In genomic region chr10:48194830-48195229, GRCh38 we compare ENCODE assay signal across 29 cellular contexts.
DNase-seq lines count a peak whose midpoint lies in the region; ATAC-seq, FAIRE-seq and TF ChIP-seq lines count a peak whose summit lies in the region.
"Had no signal": no experiment of that assay in that cellular context is flagged by ENCODE, and none has a peak within 500 bp of the region (broad histone marks: within the 10 kb centered on the region; RNA-seq: fewer than 3 reads in every experiment).

No MANE protein-coding gene starts in this region.

- no peaks in the 10 kb centered on the region for H3K9me2 ChIP-seq in Karpas-422 (replicated peaks; ENCODE audit: insufficient read depth, low read length)

- no peaks in the 10 kb centered on the region for H3K9me3 Mint-ChIP-seq in CD4-positive, alpha-beta T cell
- H3K9me3 Mint-ChIP-seq: CD4-positive, alpha-beta memory T cell had no signal

- H3K9me3 ChIP-seq in Karpas-422 (ENCODE audit: low read length) (no peaks in the 10 kb centered on the region), duodenal mucosa (ENCODE audit: control insufficient read depth in 1 of 2, low read length in 2 of 2) (no peaks in the 10 kb centered on the region)
- no peaks in the 10 kb centered on the region for H3K9me3 ChIP-seq in CD4-positive, alpha-beta T cell (ENCODE audit: control insufficient read depth, low read length)

- H3K36me3 Mint-ChIP-seq in CD4-positive, alpha-beta T cell (ENCODE audit: low read depth): no peaks in the 10 kb centered on the region
- H3K36me3 Mint-ChIP-seq: activated naive CD8-positive, alpha-beta T cell; CD4-positive, alpha-beta memory T cell; naive thymus-derived CD4-positive, alpha-beta T cell; WTC11 had no signal

- no peaks in the 10 kb centered on the region for H4K20me1 ChIP-seq in Karpas-422 (ENCODE audit: insufficient read depth, low read depth, low read length)

- H3K4me2 ChIP-seq in Karpas-422 (ENCODE audit: low read depth, low read length, poor library complexity, severe bottlenecking): no peak overlapping the region

- H3K27ac Mint-ChIP-seq in CD4-positive, alpha-beta T cell: no peak overlapping the region
- H3K27ac Mint-ChIP-seq: activated naive CD8-positive, alpha-beta T cell; CD4-positive, alpha-beta memory T cell; dendritic cell treated with granulocyte-macrophage colony-stimulating factor and Interleukin-4, amounts not matched to agents 40 ng/mL and 50 ng/mL, for 4 days; naive thymus-derived CD4-positive, alpha-beta T cell; stimulated activated naive CD8-positive, alpha-beta T cell treated with anti-CD3 and anti-CD28 coated beads, Interleukin-15, amount 100 ng/mL, for 72 hours; WTC11 had no signal

- POLR2A ChIA-PET in CD4-positive, alpha-beta T cell (lab: Charles Lee): no interaction called here

- TF ChIP-seq CTCF in CD4-positive, alpha-beta T cell (IDR thresholded peaks at IDR 0.05): no peak

- H3K27ac ChIP-seq in Karpas-422 (ENCODE audit: low read length) (no peak overlapping the region), duodenal mucosa (ENCODE audit: low read depth, low read length) (peak overlapping the region; percentile 4)
- H3K27ac ChIP-seq in CD4-positive, alpha-beta T cell (ENCODE audit: low read depth, low read length): no peak overlapping the region

- no peak overlapping the region for H2AFZ ChIP-seq in Karpas-422 (ENCODE audit: low read length)

- DNase-seq in DMS53 (lab: John Stamatoyannopoulos, UW) (peak; percentile 96), Karpas-422 (peak; percentile 12), myocyte (ENCODE audit: low read depth) (peak; percentile 10), frontal cortex (ENCODE audit: low spot score in 2 of 2) (no peak)
- no peak for DNase-seq in CD4-positive, alpha-beta T cell
- DNase-seq: activated CD4-positive, alpha-beta T cell treated with anti-CD3 and anti-CD28 coated beads, Interleukin-2, amount 50 U/mL, for 48 hours; activated CD8-positive, alpha-beta memory T cell treated with anti-CD3 and anti-CD28 coated beads, Interleukin-2, amount 50 U/mL, for 4 hours; caudate nucleus; CD4-positive, alpha-beta memory T cell; GOT3; mesenchymal stem cell; naive thymus-derived CD4-positive, alpha-beta T cell; NCI-H1092; NCI-H1930; NCI-H2227 treated with DMSO at 0.1 percent for 48 hours; NCI-H774; occipital lobe; right cardiac atrium; stimulated activated CD4-positive, alpha-beta T cell treated with anti-CD3 and anti-CD28 coated beads, Interleukin-15, amount 100 ng/mL, for 24 hours; stimulated activated naive CD8-positive, alpha-beta T cell treated with anti-CD3 and anti-CD28 coated beads, Interleukin-15, amount 100 ng/mL, for 72 hours; trophoblast cell had no signal

- H3K4me1 ChIP-seq in Karpas-422 (ENCODE audit: low read length) (no peaks in the 10 kb centered on the region), duodenal mucosa (ENCODE audit: control insufficient read depth in 1 of 2, insufficient read depth in 2 of 2, low read length in 2 of 2) (peaks cover 5 to 11% of the 10 kb centered on the region in 2 donors)

- no peaks in the 10 kb centered on the region for H3K27me3 Mint-ChIP-seq in CD4-positive, alpha-beta T cell
- H3K27me3 Mint-ChIP-seq: dendritic cell treated with granulocyte-macrophage colony-stimulating factor and Interleukin-4, amounts not matched to agents 40 ng/mL and 50 ng/mL, for 4 days; stimulated activated naive CD8-positive, alpha-beta T cell treated with anti-CD3 and anti-CD28 coated beads, Interleukin-15, amount 100 ng/mL, for 72 hours had no signal

- intact Hi-C loops in CD4-positive, alpha-beta T cell (cut with DNase I, micrococcal nuclease): no loop called here

- H3K79me2 ChIP-seq in Karpas-422 (ENCODE audit: low read length): no peaks in the 10 kb centered on the region

- H3K4me3 Mint-ChIP-seq in CD4-positive, alpha-beta T cell: no peak overlapping the region
- H3K4me3 Mint-ChIP-seq: activated naive CD8-positive, alpha-beta T cell; CD4-positive, alpha-beta memory T cell; dendritic cell treated with granulocyte-macrophage colony-stimulating factor and Interleukin-4, amounts not matched to agents 40 ng/mL and 50 ng/mL, for 4 days; naive thymus-derived CD4-positive, alpha-beta T cell; stimulated activated naive CD8-positive, alpha-beta T cell treated with anti-CD3 and anti-CD28 coated beads, Interleukin-15, amount 100 ng/mL, for 72 hours; WTC11 had no signal

- H3K27me3 ChIP-seq in Karpas-422 (ENCODE audit: low read length) (no peaks in the 10 kb centered on the region), duodenal mucosa (ENCODE audit: control insufficient read depth in 1 of 2, insufficient read depth in 2 of 2, low read length in 2 of 2) (no peaks in the 10 kb centered on the region)
- H3K27me3 ChIP-seq in CD4-positive, alpha-beta T cell (ENCODE audit: control insufficient read depth, insufficient read depth, low read length): no peaks in the 10 kb centered on the region

- H3K4me3 ChIP-seq in Karpas-422 (ENCODE audit: low read length) (no peak overlapping the region), duodenal mucosa (ENCODE audit: low read depth in 1 of 2, low read length in 2 of 2) (no peak overlapping the region)

- no peak for FAIRE-seq in frontal cortex (lab: Jason Lieb, UNC)
- FAIRE-seq: astrocyte, endometrium had no signal

- no peaks in the 10 kb centered on the region for H3K36me3 ChIP-seq in Karpas-422 (ENCODE audit: insufficient read depth, low read length)
- H3K36me3 ChIP-seq in duodenal mucosa (ENCODE audit: control insufficient read depth in 1 of 2, insufficient read depth in 2 of 2, low read length in 2 of 2): no peaks in the 10 kb centered on the region

- H3K9ac ChIP-seq in Karpas-422 (ENCODE audit: low read length): no peak overlapping the region
- no peak overlapping the region for H3K9ac ChIP-seq in duodenal mucosa (ENCODE audit: low read depth in 1 of 2, low read length in 2 of 2)

- no peaks in the 10 kb centered on the region for H3K4me1 Mint-ChIP-seq in CD4-positive, alpha-beta T cell (ENCODE audit: low read depth)
- H3K4me1 Mint-ChIP-seq: stimulated activated naive CD8-positive, alpha-beta T cell treated with anti-CD3 and anti-CD28 coated beads, Interleukin-15, amount 100 ng/mL, for 72 hours had no signal

- CTCF ChIA-PET in CD4-positive, alpha-beta T cell (lab: Charles Lee): no interaction called here

- ATAC-seq in HG02981 (IDR thresholded peaks at IDR 0.05; ENCODE audit: unreplicated experiment) (no peak), HG02970 (IDR thresholded peaks at IDR 0.05; ENCODE audit: low FRiP score, unreplicated experiment) (no peak)
- ATAC-seq in CD4-positive, alpha-beta T cell (ENCODE audit: poor library complexity): no peak
- ATAC-seq: naive thymus-derived CD4-positive, alpha-beta T cell; stimulated activated naive CD8-positive, alpha-beta T cell treated with anti-CD3 and anti-CD28 coated beads, Interleukin-15, amount 100 ng/mL, for 72 hours; WTC11 had no signal

Comparison
In these comparisons a context has a peak if more than half of its experiments do, and no peak if none do; other contexts are left out.
1. DNase-seq: peak in DMS53 (single experiment), Karpas-422 (single experiment) and myocyte (single experiment); none in frontal cortex (0 of 2) and CD4-positive, alpha-beta T cell (0 of 10).